8 cellular contexts compared by ENCODE assay signal in the genomic region with DNA sequence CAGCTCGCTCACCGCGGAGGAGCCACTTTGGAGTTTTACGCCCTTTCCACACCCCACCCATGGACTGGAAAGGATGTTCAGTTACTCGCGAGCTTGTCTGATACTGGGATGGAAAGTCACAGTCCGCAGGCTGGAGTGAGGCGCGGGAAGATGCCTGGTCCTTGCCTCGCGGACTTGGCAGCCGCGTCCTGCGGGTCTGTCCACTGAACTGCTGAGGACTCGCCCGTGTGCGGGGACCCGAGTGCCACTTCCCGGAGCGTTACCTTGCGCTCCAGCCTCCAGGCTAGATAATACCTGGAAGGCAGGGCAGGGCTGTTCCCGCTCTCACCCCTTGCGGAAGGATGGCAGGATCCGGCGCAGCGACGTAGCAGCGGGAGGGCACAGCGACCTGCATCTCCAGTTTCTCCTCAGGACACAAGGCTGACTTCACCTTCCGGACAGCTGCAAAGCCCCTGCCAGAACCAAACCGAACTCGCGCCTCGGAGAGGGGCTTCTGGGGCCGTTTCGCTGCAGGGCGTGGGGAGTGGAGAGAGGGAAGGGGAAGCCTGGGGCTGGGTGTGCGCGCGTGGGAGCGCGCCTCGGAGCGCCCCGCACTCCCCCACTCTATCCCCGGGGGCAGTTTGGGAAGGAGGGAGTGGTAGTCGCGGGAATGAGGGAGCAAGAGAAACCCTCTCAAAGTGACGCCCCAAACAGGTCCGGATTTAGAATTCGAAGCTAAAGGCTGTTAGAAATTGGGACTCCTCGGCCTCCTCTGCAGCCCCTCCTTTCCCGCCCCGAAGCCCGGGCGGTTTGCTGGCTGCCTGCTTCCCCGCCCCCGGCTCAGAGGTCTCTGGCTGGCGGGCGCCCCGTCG. TPM values are rescaled to one million over a fixed set of nuclear protein-coding genes. Genes with fewer than 3 reads are reported as not detected.
DNase-seq lines count a peak whose midpoint lies in the region; ATAC-seq, FAIRE-seq and TF ChIP-seq lines count a peak whose summit lies in the region.

Gene KCNQ5, plus strand, starts transcription at position 822 of the 851 bp plus-strand sequence.

- WGBS in body of pancreas, 2 donors, result 1 to 2% methylated on average over 11 to 58 of the region's 62 CpGs

- peaks cover 14% of the 10 kb centered on the region for H3K27me3 Mint-ChIP-seq in Caco-2 (ENCODE audit: insufficient read depth, unreplicated experiment)

- no peak for TF ChIP-seq POLR2A in body of pancreas (IDR thresholded peaks at IDR 0.05)

- H3K79me2 ChIP-seq in PC-9 (ENCODE audit: low read depth) (no peaks in the 10 kb centered on the region), keratinocyte (ENCODE audit: control insufficient read depth, insufficient read depth, low read length) (peaks cover 29% of the 10 kb centered on the region)

- H4K20me1 ChIP-seq in PC-9 (ENCODE audit: insufficient read depth), result no peaks in the 10 kb centered on the region
- H4K20me1 ChIP-seq in keratinocyte (ENCODE audit: control insufficient read depth, extremely low read depth, insufficient read depth, low read length), result no peaks in the 10 kb centered on the region

- ATAC-seq in GM21825 (IDR thresholded peaks at IDR 0.05; ENCODE audit: unreplicated experiment) (peak; percentile 3), body of pancreas (peak; percentile 43), HG02763 (IDR thresholded peaks at IDR 0.05; ENCODE audit: unreplicated experiment) (no peak), HG02870 (IDR thresholded peaks at IDR 0.05; ENCODE audit: unreplicated experiment) (no peak)

- H3K4me1 ChIP-seq in Caco-2 (no peaks in the 10 kb centered on the region), PC-9 (replicated peaks; ENCODE audit: insufficient read depth) (no peaks in the 10 kb centered on the region), body of pancreas (peaks cover 35% of the 10 kb centered on the region), keratinocyte (ENCODE audit: control insufficient read depth, extremely low read depth, insufficient read depth, low read length) (peaks cover 23% of the 10 kb centered on the region)

- FAIRE-seq in keratinocyte (lab: Jason Lieb, UNC), result peak; percentile 66

- H3K4me3 Mint-ChIP-seq in Caco-2 (ENCODE audit: unreplicated experiment), result peak within 1 kb of the TSS; percentile 61

- H2AFZ ChIP-seq in PC-9, result peak within 1 kb of the TSS; percentile 74
- H2AFZ ChIP-seq in keratinocyte (ENCODE audit: control insufficient read depth, low read length), result peak within 1 kb of the TSS; percentile 95

- no peak for DNase-seq in Caco-2
- DNase-seq in PC-9, result peak in 1 of 2 experiments; percentile 12
- DNase-seq in body of pancreas, result peak in 2 of 4 donors; percentile 2 to 25
- no peak for DNase-seq in keratinocyte (ENCODE audit: low read depth, low spot score)
- DNase-seq in stimulated activated CD4-positive, alpha-beta T cell treated with anti-CD3 and anti-CD28 coated beads, Interleukin-4, amount 100 ng/mL, for 1 hour, result peak; percentile 26

- POLR2A ChIA-PET in Caco-2 (lab: Charles Lee) (no interaction called here), PC-9 (lab: Charles Lee; ENCODE audit: unreplicated experiment) (no interaction called here)

- H3K9me3 ChIP-seq in Caco-2, result no peaks in the 10 kb centered on the region
- no peaks in the 10 kb centered on the region for H3K9me3 ChIP-seq in PC-9 (ENCODE audit: insufficient read depth, low read depth)
- H3K9me3 ChIP-seq in body of pancreas, result peaks cover 0 to 3% (median 0%) of the 10 kb centered on the region in 3 donors
- H3K9me3 ChIP-seq in keratinocyte (ENCODE audit: control insufficient read depth, low read depth, low read length), result no peaks in the 10 kb centered on the region

- peaks cover 7% of the 10 kb centered on the region for H3K4me1 Mint-ChIP-seq in Caco-2 (ENCODE audit: low read depth, unreplicated experiment)

- no peak within 1 kb of the TSS for H3K4me3 ChIP-seq in Caco-2 (ENCODE audit: low read depth, low read length)
- peak within 1 kb of the TSS; percentile 61 for H3K4me3 ChIP-seq in PC-9
- peak within 1 kb of the TSS; percentile 18 to 48 for H3K4me3 ChIP-seq in body of pancreas
- peak within 1 kb of the TSS; percentile 67 to 93 (median 82) for H3K4me3 ChIP-seq in keratinocyte (ENCODE audit: control insufficient read depth in 2 of 3, extremely low read depth in 1 of 3, insufficient read depth in 2 of 3, low read depth in 1 of 3, low read length in 3 of 3)

- no peaks in the 10 kb centered on the region for H3K9me2 ChIP-seq in PC-9 (ENCODE audit: insufficient read depth)

- H3K9ac ChIP-seq in keratinocyte (ENCODE audit: control insufficient read depth, extremely low read depth, insufficient read depth, low read length), result peak within 1 kb of the TSS; percentile 86

- intact Hi-C loops in Caco-2 (cut with micrococcal nuclease; ENCODE audit: unreplicated experiment), result no loop called here
- intact Hi-C loops in PC-9 (cut with micrococcal nuclease; ENCODE audit: unreplicated experiment), result loop anchor here (1.0 to 10.0 kb wide), 4 partner anchors 163 to 413 kb away; no protein-coding TSS in a partner anchor
- intact Hi-C loops in body of pancreas (cut with DNase I), result no loop called here

- H3K27me3 ChIP-seq in Caco-2 (replicated peaks; ENCODE audit: control insufficient read depth, insufficient read depth, low read length), result no peaks in the 10 kb centered on the region
- no peaks in the 10 kb centered on the region for H3K27me3 ChIP-seq in PC-9 (ENCODE audit: insufficient read depth, low read depth)
- no peaks in the 10 kb centered on the region for H3K27me3 ChIP-seq in body of pancreas
- H3K27me3 ChIP-seq in keratinocyte (ENCODE audit: control insufficient read depth, extremely low read depth, insufficient read depth, low read length), result no peaks in the 10 kb centered on the region

- dilution Hi-C loops in keratinocyte (cut with MboI; ENCODE audit: extremely low pct_ligation_motif_present, low sequenced_read_pairs), result no loop called here

- H3K27ac Mint-ChIP-seq in Caco-2 (ENCODE audit: unreplicated experiment), result no peak within 1 kb of the TSS

- TF ChIP-seq CTCF in Caco-2 (IDR thresholded peaks at IDR 0.05; ENCODE audit: insufficient read depth in 1 of 2, low read depth in 1 of 2, low read length in 1 of 2, severe bottlenecking in 1 of 2, unreplicated experiment in 1 of 2), result no peak
- no peak for TF ChIP-seq CTCF in PC-9 (conservative IDR thresholded peaks at IDR 0.05)
- no peak for TF ChIP-seq CTCF in body of pancreas (IDR thresholded peaks at IDR 0.05)
- TF ChIP-seq CTCF in keratinocyte (optimal IDR thresholded peaks at IDR 0.05 in 1 of 3, IDR thresholded peaks at IDR 0.05 in 1 of 3, conservative IDR thresholded peaks at IDR 0.05 in 1 of 3; ENCODE audit: extremely low read depth in 1 of 3, insufficient read depth in 2 of 3, low read length in 3 of 3), result no peak

- no peak within 1 kb of the TSS for H3K27ac ChIP-seq in PC-9
- H3K27ac ChIP-seq in body of pancreas, result no peak within 1 kb of the TSS
- peak within 1 kb of the TSS; percentile 49 for H3K27ac ChIP-seq in keratinocyte (ENCODE audit: control insufficient read depth, insufficient read depth, low read length)

- H3K36me3 ChIP-seq in Caco-2 (ENCODE audit: control insufficient read depth, insufficient read depth, low read length), result no peaks in the 10 kb centered on the region
- no peaks in the 10 kb centered on the region for H3K36me3 ChIP-seq in PC-9 (ENCODE audit: low read depth)
- no peaks in the 10 kb centered on the region for H3K36me3 ChIP-seq in body of pancreas (replicated peaks in 1 of 2; ENCODE audit: insufficient read depth in 1 of 2, low read depth in 2 of 2)
- H3K36me3 ChIP-seq in keratinocyte (ENCODE audit: control insufficient read depth in 2 of 2, extremely low read depth in 1 of 2, insufficient read depth in 2 of 2, low read length in 2 of 2), result no peaks in the 10 kb centered on the region

- no TSS peak for BruUV-seq in Caco-2 (replicated peaks; lab: Mats Ljungman, UMichigan)
- BruUV-seq in PC-9 (replicated peaks; lab: Mats Ljungman, UMichigan), result no TSS peak

- no peaks in the 10 kb centered on the region; the same call in 1 of the 2 replicates for H3F3A ChIP-seq in PC-9 (ENCODE audit: insufficient read depth, low read depth)

- H3K4me2 ChIP-seq in PC-9 (peak within 1 kb of the TSS; percentile 68), keratinocyte (ENCODE audit: control insufficient read depth, extremely low read depth, insufficient read depth, low read depth, low read length) (peak within 1 kb of the TSS; percentile 96)

- CTCF ChIA-PET in Caco-2 (lab: Charles Lee) (no interaction called here), PC-9 (lab: Charles Lee) (no interaction called here)

- no peaks in the 10 kb centered on the region for H3K36me3 Mint-ChIP-seq in Caco-2 (ENCODE audit: insufficient read depth, unreplicated experiment)

- H3K9me1 ChIP-seq in keratinocyte (ENCODE audit: control insufficient read depth, extremely low read depth, insufficient read depth, low read length), result no peaks in the 10 kb centered on the region

- no peaks in the 10 kb centered on the region for H3K9me3 Mint-ChIP-seq in Caco-2 (ENCODE audit: unreplicated experiment)

RNA-seq across cellular contexts. Expression of gene KCNQ5, which starts in this region (rescaled TPM):
- total RNA-seq in Caco-2 (2022), result 0.07 and 0.20 TPM in 2 replicates
- total RNA-seq in PC-9 (2021), result 0.20 and 1.2 TPM in 2 replicates
- 1 to 10 TPM; 1.0 to 1.6 TPM for total RNA-seq in body of pancreas
- polyA plus RNA-seq in keratinocyte, result 2.6 to 3.5 TPM (median 3.4 TPM) in 3 replicates
- 0.14 TPM for polyA plus RNA-seq in keratinocyte (2011; ENCODE audit: low read depth)
- polyA plus RNA-seq in keratinocyte (2011; cell fraction: cytosol; rRNA removed), result 1.6 and 2.3 TPM in 2 replicates
- 5.2 and 10.4 TPM in 2 replicates for polyA plus RNA-seq in keratinocyte (2011; cell fraction: nucleus; rRNA removed)
- 0.47 and 4.5 TPM in 2 replicates for polyA plus RNA-seq in keratinocyte (2012; ENCODE audit: low replicate concordance)
- polyA minus RNA-seq in keratinocyte, result 4.6 to 17.0 TPM (median 15.3 TPM) in 3 replicates
- 4.4 TPM for polyA minus RNA-seq in keratinocyte (2011; cell fraction: cytosol; rRNA and poly(A)+ RNA removed)
- 15.3 and 28.7 TPM in 2 replicates for polyA minus RNA-seq in keratinocyte (2011; cell fraction: nucleus; rRNA and poly(A)+ RNA removed)

Comparison
In these comparisons a context has a peak if more than half of its experiments do, and no peak if none do; other contexts are left out.
1. ATAC-seq: peak in GM21825 (single experiment) and body of pancreas (single experiment); none in HG02763 (single experiment) and HG02870 (single experiment).